ENCODE assay signal across 18 cellular contexts in genomic region chr14:100080206-100080605, GRCh38. TPM values are rescaled to one million over a fixed set of nuclear protein-coding genes. Genes with fewer than 3 reads are reported as not detected.
DNase-seq lines count a peak whose midpoint lies in the region; ATAC-seq, FAIRE-seq and TF ChIP-seq lines count a peak whose summit lies in the region.
"Had no signal": no experiment of that assay in that cellular context is flagged by ENCODE, and none has a peak within 500 bp of the region (broad histone marks: within the 10 kb centered on the region; RNA-seq: fewer than 3 reads in every experiment).

No MANE protein-coding gene starts in this region.

- H3K4me1 Mint-ChIP-seq in activated CD4-positive, alpha-beta T cell treated with anti-CD3 and anti-CD28 coated beads, Interleukin-2, amount 10 ng/mL, durations not matched to agents 24 days and 14 days, result peaks cover 93% of the 10 kb centered on the region
- H3K4me1 Mint-ChIP-seq in CD4-positive, alpha-beta memory T cell, result peaks cover 79 to 100% (median 91%) of the 10 kb centered on the region in 4 donors
- H3K4me1 Mint-ChIP-seq in activated T-helper 1 cell treated with anti-CD3 and anti-CD28 coated beads, Interleukin-12 subunit alpha, Interleukin-12 subunit beta, Interleukin-2, Interleukin-4 antibody, amounts not matched to agents 30 ng/mL and 10 ng/mL and 1 ng/mL, durations not matched to agents 14 hours and 24 hours and 36 hours (ENCODE audit: low read depth), result peaks cover 97% of the 10 kb centered on the region
- peaks cover 54 to 99% (median 96%) of the 10 kb centered on the region in 4 donors for H3K4me1 Mint-ChIP-seq in naive thymus-derived CD8-positive, alpha-beta T cell

- H3K4me3 ChIP-seq in CD4-positive, alpha-beta memory T cell (ENCODE audit: low read length in 2 of 2), result peak overlapping the region in 1 of 2 donors; percentile 52
- H3K4me3 ChIP-seq in H7 (ENCODE audit: insufficient read depth, low read depth, low read length), result no peak overlapping the region
- H3K4me3 ChIP-seq: colonic mucosa had no signal

- peak overlapping the region; percentile 62 for H3K27ac ChIP-seq in CD4-positive, alpha-beta memory T cell (ENCODE audit: low read depth, low read length)
- H3K27ac ChIP-seq: colonic mucosa had no signal

- CTCF ChIA-PET in CD4-positive, alpha-beta memory T cell (lab: Charles Lee; ENCODE audit: partially characterized antibody), result interaction anchor here (1.6 to 49.4 kb wide), 4 partner anchors 3 to 97 kb away, joined by 5 to 1350 read pairs (median 714); partner anchors contain the start of gene EVL

- FAIRE-seq in GM12891 (lab: Jason Lieb, UNC), result no peak
- FAIRE-seq: A204.1, endothelial cell of umbilical vein had no signal

- no peaks in the 10 kb centered on the region for H3K9me3 Mint-ChIP-seq in activated CD4-positive, alpha-beta T cell treated with anti-CD3 and anti-CD28 coated beads, Interleukin-2, amount 10 ng/mL, durations not matched to agents 24 days and 14 days
- no peaks in the 10 kb centered on the region for H3K9me3 Mint-ChIP-seq in CD4-positive, alpha-beta memory T cell
- no peaks in the 10 kb centered on the region for H3K9me3 Mint-ChIP-seq in activated T-helper 1 cell treated with anti-CD3 and anti-CD28 coated beads, Interleukin-12 subunit alpha, Interleukin-12 subunit beta, Interleukin-2, Interleukin-4 antibody, amounts not matched to agents 30 ng/mL and 10 ng/mL and 1 ng/mL, durations not matched to agents 14 hours and 24 hours and 36 hours
- H3K9me3 Mint-ChIP-seq in naive thymus-derived CD8-positive, alpha-beta T cell, result no peaks in the 10 kb centered on the region
- H3K9me3 Mint-ChIP-seq: neural crest cell had no signal

- H3K27ac Mint-ChIP-seq in activated CD4-positive, alpha-beta T cell treated with anti-CD3 and anti-CD28 coated beads, Interleukin-2, amount 10 ng/mL, durations not matched to agents 24 days and 14 days, result peak overlapping the region; percentile 91
- peak overlapping the region; percentile 91 to 99 (median 95) for H3K27ac Mint-ChIP-seq in CD4-positive, alpha-beta memory T cell
- H3K27ac Mint-ChIP-seq in activated T-helper 1 cell treated with anti-CD3 and anti-CD28 coated beads, Interleukin-12 subunit alpha, Interleukin-12 subunit beta, Interleukin-2, Interleukin-4 antibody, amounts not matched to agents 30 ng/mL and 10 ng/mL and 1 ng/mL, durations not matched to agents 14 hours and 24 hours and 36 hours, result peak overlapping the region; percentile 92
- peak overlapping the region; percentile 91 to 100 (median 98) for H3K27ac Mint-ChIP-seq in naive thymus-derived CD8-positive, alpha-beta T cell

- no peak for TF ChIP-seq POLR2A in GM12891 (IDR thresholded peaks at IDR 0.05; ENCODE audit: low read depth, low read length)

- POLR2A ChIA-PET in CD4-positive, alpha-beta memory T cell (lab: Charles Lee; ENCODE audit: partially characterized antibody), result interaction anchor here (1.3 to 18.4 kb wide), 7 partner anchors 12 to 112 kb away, joined by 4 to 1011 read pairs (median 20); partner anchors contain the start of gene EVL
- POLR2A ChIA-PET in naive thymus-derived CD8-positive, alpha-beta T cell (lab: Charles Lee), result interaction anchor here (0.7 to 59.1 kb wide), 5 partner anchors 6 to 160 kb away, joined by 3 to 2215 read pairs (median 3); partner anchors contain the start of gene EVL

- no peak for ATAC-seq in naive thymus-derived CD8-positive, alpha-beta T cell
- no peak for ATAC-seq in SK-N-SH treated with all-trans-retinoic acid at 6 μM for 48 hours
- ATAC-seq: Right ventricle myocardium inferior had no signal

- intact Hi-C loops in activated CD4-positive, alpha-beta T cell treated with anti-CD3 and anti-CD28 coated beads, Interleukin-2, amount 10 ng/mL, durations not matched to agents 24 days and 14 days (cut with micrococcal nuclease), result no loop called here
- intact Hi-C loops in CD4-positive, alpha-beta memory T cell (cut with micrococcal nuclease), result no loop called here
- intact Hi-C loops in activated T-helper 1 cell treated with anti-CD3 and anti-CD28 coated beads, Interleukin-12 subunit alpha, Interleukin-12 subunit beta, Interleukin-2, Interleukin-4 antibody, amounts not matched to agents 30 ng/mL and 10 ng/mL and 1 ng/mL, durations not matched to agents 14 hours and 24 hours and 36 hours (cut with micrococcal nuclease), result no loop called here

- peaks cover 36% of the 10 kb centered on the region for H3K36me3 ChIP-seq in CD4-positive, alpha-beta memory T cell (ENCODE audit: insufficient read depth, low read length)
- no peaks in the 10 kb centered on the region; the same call in 1 of the 2 replicates for H3K36me3 ChIP-seq in H7 (replicated peaks; ENCODE audit: control insufficient read depth, insufficient read depth, low read length)
- H3K36me3 ChIP-seq: colonic mucosa had no signal

- H3K4me1 ChIP-seq in CD4-positive, alpha-beta memory T cell (ENCODE audit: insufficient read depth, low read length), result peaks cover 100% of the 10 kb centered on the region
- H3K4me1 ChIP-seq: colonic mucosa had no signal

- H3K27me3 Mint-ChIP-seq in activated CD4-positive, alpha-beta T cell treated with anti-CD3 and anti-CD28 coated beads, Interleukin-2, amount 10 ng/mL, durations not matched to agents 24 days and 14 days, result no peaks in the 10 kb centered on the region
- H3K27me3 Mint-ChIP-seq in CD4-positive, alpha-beta memory T cell, result no peaks in the 10 kb centered on the region
- H3K27me3 Mint-ChIP-seq in activated T-helper 1 cell treated with anti-CD3 and anti-CD28 coated beads, Interleukin-12 subunit alpha, Interleukin-12 subunit beta, Interleukin-2, Interleukin-4 antibody, amounts not matched to agents 30 ng/mL and 10 ng/mL and 1 ng/mL, durations not matched to agents 14 hours and 24 hours and 36 hours (ENCODE audit: insufficient read depth), result no peaks in the 10 kb centered on the region
- H3K27me3 Mint-ChIP-seq in naive thymus-derived CD8-positive, alpha-beta T cell, result no peaks in the 10 kb centered on the region

- no peak for DNase-seq in activated CD4-positive, alpha-beta T cell treated with anti-CD3 and anti-CD28 coated beads, Interleukin-2, amount 10 ng/mL, durations not matched to agents 24 days and 14 days
- DNase-seq in activated CD4-positive, alpha-beta T cell treated with anti-CD3 and anti-CD28 coated beads, Interleukin-2, amount 50 U/mL, for 48 hours, result no peak
- DNase-seq in CD4-positive, alpha-beta memory T cell, result no peak
- DNase-seq in activated T-helper 1 cell treated with anti-CD3 and anti-CD28 coated beads, Interleukin-12 subunit alpha, Interleukin-12 subunit beta, Interleukin-2, Interleukin-4 antibody, amounts not matched to agents 30 ng/mL and 10 ng/mL and 1 ng/mL, durations not matched to agents 14 hours and 24 hours and 36 hours (ENCODE audit: low spot score), result no peak
- DNase-seq in naive thymus-derived CD8-positive, alpha-beta T cell, result no peak
- DNase-seq in H7 (no peak), GM12891 (ENCODE audit: insufficient read length, low spot score) (no peak)
- DNase-seq: C1 segment of cervical spinal cord, colonic mucosa, foreskin fibroblast, kidney glomerular epithelial cell, NCI-H1417 treated with DMSO at 0.1 percent for 48 hours, trophoblast cell had no signal

- H3K36me3 Mint-ChIP-seq in activated CD4-positive, alpha-beta T cell treated with anti-CD3 and anti-CD28 coated beads, Interleukin-2, amount 10 ng/mL, durations not matched to agents 24 days and 14 days (ENCODE audit: low read depth), result peaks cover 52% of the 10 kb centered on the region
- peaks cover 56 to 86% of the 10 kb centered on the region in 2 donors for H3K36me3 Mint-ChIP-seq in CD4-positive, alpha-beta memory T cell
- H3K36me3 Mint-ChIP-seq in activated T-helper 1 cell treated with anti-CD3 and anti-CD28 coated beads, Interleukin-12 subunit alpha, Interleukin-12 subunit beta, Interleukin-2, Interleukin-4 antibody, amounts not matched to agents 30 ng/mL and 10 ng/mL and 1 ng/mL, durations not matched to agents 14 hours and 24 hours and 36 hours (ENCODE audit: low read depth), result peaks cover 51% of the 10 kb centered on the region
- H3K36me3 Mint-ChIP-seq in naive thymus-derived CD8-positive, alpha-beta T cell, result peaks cover 4 to 74% (median 12%) of the 10 kb centered on the region in 3 donors

- no peaks in the 10 kb centered on the region for H3K9me3 ChIP-seq in CD4-positive, alpha-beta memory T cell (ENCODE audit: control insufficient read depth in 1 of 2, low read length in 2 of 2)
- H3K9me3 ChIP-seq: colonic mucosa had no signal

- peak overlapping the region; percentile 79 for H3K4me3 Mint-ChIP-seq in activated CD4-positive, alpha-beta T cell treated with anti-CD3 and anti-CD28 coated beads, Interleukin-2, amount 10 ng/mL, durations not matched to agents 24 days and 14 days
- peak overlapping the region; percentile 36 to 88 (median 86) for H3K4me3 Mint-ChIP-seq in CD4-positive, alpha-beta memory T cell
- peak overlapping the region; percentile 75 for H3K4me3 Mint-ChIP-seq in activated T-helper 1 cell treated with anti-CD3 and anti-CD28 coated beads, Interleukin-12 subunit alpha, Interleukin-12 subunit beta, Interleukin-2, Interleukin-4 antibody, amounts not matched to agents 30 ng/mL and 10 ng/mL and 1 ng/mL, durations not matched to agents 14 hours and 24 hours and 36 hours
- peak overlapping the region; percentile 51 to 95 (median 83) for H3K4me3 Mint-ChIP-seq in naive thymus-derived CD8-positive, alpha-beta T cell
- H3K4me3 Mint-ChIP-seq: neural crest cell had no signal

- H3K27me3 ChIP-seq in CD4-positive, alpha-beta memory T cell (ENCODE audit: insufficient read depth, low read length), result no peaks in the 10 kb centered on the region
- H3K27me3 ChIP-seq in H7 (ENCODE audit: control insufficient read depth, insufficient read depth, low read length), result no peaks in the 10 kb centered on the region
- H3K27me3 ChIP-seq: colonic mucosa had no signal

TF ChIP-seq in GM12891, 5 proteins besides CTCF, POLR2A, EP300 and RAD21:
- TF ChIP-seq POU2F2 (IDR thresholded peaks at IDR 0.05; ENCODE audit: low read depth, low read length) (no peak), TAF1 (IDR thresholded peaks at IDR 0.05; ENCODE audit: low read depth, low read length) (no peak), PAX5 (IDR thresholded peaks at IDR 0.05; ENCODE audit: insufficient read depth, low read length, severe bottlenecking) (no peak), POLR2AphosphoS5 (IDR thresholded peaks at IDR 0.05; ENCODE audit: low read depth, low read length) (no peak), SPI1 (IDR thresholded peaks at IDR 0.05; ENCODE audit: low read depth, low read length) (no peak)
TF ChIP-seq in GM12891: peak in this region for 0.

RNA-seq across cellular contexts. Expression of gene EVL, which starts 15.0 kb away (rescaled TPM):
- 268 and 285 TPM in 2 replicates for total RNA-seq in activated CD4-positive, alpha-beta T cell treated with anti-CD3 and anti-CD28 coated beads, Interleukin-2, amount 10 ng/mL, durations not matched to agents 24 days and 14 days
- total RNA-seq in CD4-positive, alpha-beta memory T cell, result 1,000 to 10,000 TPM; 1,287 to 1,352 TPM
- 100 to 1,000 TPM in 1 of 2 donors, 10 to 100 TPM in 1; 81.8 to 147 TPM for polyA plus RNA-seq in CD4-positive, alpha-beta memory T cell
- total RNA-seq in activated T-helper 1 cell treated with anti-CD3 and anti-CD28 coated beads, Interleukin-12 subunit alpha, Interleukin-12 subunit beta, Interleukin-2, Interleukin-4 antibody, amounts not matched to agents 30 ng/mL and 10 ng/mL and 1 ng/mL, durations not matched to agents 14 hours and 24 hours and 36 hours, result 290 and 309 TPM in 2 replicates
- total RNA-seq in naive thymus-derived CD8-positive, alpha-beta T cell, result 1,000 to 10,000 TPM; 1,491 to 1,493 TPM
- 100 to 1,000 TPM; 111 to 153 (median 148) TPM for polyA plus RNA-seq in naive thymus-derived CD8-positive, alpha-beta T cell
- total RNA-seq in H7 (2014; rRNA removed; shearing (Covaris generic)), result 35.9 and 38.9 TPM in 2 replicates
- polyA plus RNA-seq in GM12891 (2012; ENCODE audit: low read depth, missing spikeins), result 181 TPM
